Comparison of ENCODE assay signal across 8 cellular contexts in genomic region chr17:31560836-31561235, GRCh38.
A peak's percentile ranks its signal among the peaks of the same experiment; 100 is the strongest.
DNase-seq lines count a peak whose midpoint lies in the region; TF ChIP-seq lines count a peak whose summit lies in the region.

No MANE protein-coding gene starts in this region.

- no peaks in the 10 kb centered on the region for H3K36me3 ChIP-seq in smooth muscle cell (ENCODE audit: low read depth)

- no peaks in the 10 kb centered on the region for H3K36me3 Mint-ChIP-seq in immature natural killer cell

- H3K4me3 Mint-ChIP-seq in immature natural killer cell: peak overlapping the region; percentile 68 to 83 (median 78)

- peak overlapping the region; percentile 35 for H3K27ac ChIP-seq in adipose tissue (ENCODE audit: low read depth, low read length)
- peak overlapping the region; percentile 85 for H3K27ac ChIP-seq in smooth muscle cell (ENCODE audit: low read depth)

- no peak for TF ChIP-seq CTCF in smooth muscle cell (IDR thresholded peaks at IDR 0.05; ENCODE audit: borderline replicate concordance, insufficient read depth, poor library complexity, severe bottlenecking)

- POLR2A ChIA-PET in HEK293T (lab: Yijun Ruan, JAX): interaction anchor here (1.2 to 1.4 kb wide), 3 partner anchors 11 to 340 kb away, joined by 3 to 4 read pairs (median 3); no protein-coding TSS in a partner anchor

- H3K27me3 ChIP-seq in smooth muscle cell (ENCODE audit: low read depth): no peaks in the 10 kb centered on the region

- peaks cover 4% of the 10 kb centered on the region for H3F3A ChIP-seq in smooth muscle cell (ENCODE audit: low read depth)

- peak overlapping the region; percentile 59 for H3K4me3 ChIP-seq in smooth muscle cell

- DNase-seq in HEK293T (ENCODE audit: extremely low spot score): no peak
- DNase-seq in immature natural killer cell: no peak
- DNase-seq in smooth muscle cell (lab: John Stamatoyannopoulos, UW; ENCODE audit: unreplicated experiment): no peak
- no peak for DNase-seq in stimulated activated CD4-positive, alpha-beta T cell treated with anti-CD3 and anti-CD28 coated beads, Interleukin-2, amount 100 ng/mL, for 24 hours
- no peak for DNase-seq in HT-29 (ENCODE audit: low spot score)
- no peak for DNase-seq in stimulated activated CD4-positive, alpha-beta T cell treated with anti-CD3 and anti-CD28 coated beads, Interleukin-2, amount 100 ng/mL, for 48 hours
- no peak for DNase-seq in SW 1271 (lab: John Stamatoyannopoulos, UW)

- peak overlapping the region; percentile 92 for H3K9ac ChIP-seq in smooth muscle cell (ENCODE audit: low read depth)

- no peak overlapping the region for H2AFZ ChIP-seq in smooth muscle cell (ENCODE audit: low read depth)

- no peaks in the 10 kb centered on the region for H3K9me3 Mint-ChIP-seq in immature natural killer cell

- peaks cover 35% of the 10 kb centered on the region for H3K4me1 ChIP-seq in smooth muscle cell (ENCODE audit: low read depth)

- CTCF ChIA-PET in HEK293T (lab: Yijun Ruan, JAX): interaction anchor here (1.8 kb wide), 1 partner anchor 281 kb away, joined by 7 read pairs; no protein-coding TSS in a partner anchor

- peak overlapping the region; percentile 79 for H3K4me2 ChIP-seq in smooth muscle cell

- no peaks in the 10 kb centered on the region for H3K9me3 ChIP-seq in smooth muscle cell (replicated peaks; ENCODE audit: low read depth)

- H3K4me1 Mint-ChIP-seq in immature natural killer cell: peaks cover 7 to 14% of the 10 kb centered on the region in 2 donors

- no peak overlapping the region for H3K27ac Mint-ChIP-seq in immature natural killer cell

- H3K79me2 ChIP-seq in smooth muscle cell (ENCODE audit: low read depth): peaks cover 67% of the 10 kb centered on the region

- peaks cover 0 to 11% (median 4%) of the 10 kb centered on the region in 3 donors for H3K27me3 Mint-ChIP-seq in immature natural killer cell (ENCODE audit: low read depth in 3 of 3)

- peaks cover 39% of the 10 kb centered on the region for H4K20me1 ChIP-seq in smooth muscle cell (ENCODE audit: low read depth)

- WGBS in adipose tissue, 3 donors: 37 to 47% (median 41%) methylated on average over 6 of the region's 6 CpGs
- WGBS in smooth muscle cell (ENCODE audit: low lambda C conversion rate): 14% methylated on average over 6 of the region's 6 CpGs

TF ChIP-seq in HEK293T, 16 proteins besides CTCF, POLR2A, EP300 and RAD21:
- TF ChIP-seq L3MBTL2 (conservative IDR thresholded peaks at IDR 0.05): 0 out of 2 replicates have a peak, but pooled peaks have one; percentile 23
- TF ChIP-seq BHLHE40 (IDR thresholded peaks at IDR 0.05; ENCODE audit: borderline replicate concordance): no peak
- no peak for TF ChIP-seq ELF4 (IDR thresholded peaks at IDR 0.05)
TF ChIP-seq in HEK293T: peak in this region for 1.
